Comparison of ENCODE assay signal across 1 cellular context in the genomic region with DNA sequence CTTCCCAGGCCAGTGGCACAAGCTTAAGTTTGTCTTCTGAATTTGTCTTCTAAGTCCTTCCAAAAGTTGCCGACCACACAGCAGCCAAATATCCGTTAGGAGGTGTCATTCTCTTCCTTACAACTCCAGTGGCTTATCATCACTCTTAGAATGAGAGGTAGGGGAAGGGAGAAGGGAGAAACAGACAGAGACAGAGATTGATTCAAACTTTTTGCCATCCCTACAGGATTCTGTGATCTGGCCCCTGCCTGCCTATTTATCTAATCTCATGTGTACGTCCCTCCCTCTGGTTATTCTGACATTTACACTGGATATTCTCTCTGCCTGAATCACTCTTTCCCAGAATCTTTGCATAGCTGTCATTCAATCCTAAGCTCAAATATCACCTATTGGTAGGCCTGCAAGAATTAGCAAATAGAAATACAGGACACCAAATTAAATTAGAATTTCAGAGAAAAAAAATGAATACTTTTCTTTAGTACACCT.
TF ChIP-seq lines count a peak whose summit lies in the region.

No MANE protein-coding gene starts in this region.

TF ChIP-seq in A549, 52 proteins besides CTCF, POLR2A, EP300 and RAD21 (continued from another document):
- TF ChIP-seq, protein P1, sequence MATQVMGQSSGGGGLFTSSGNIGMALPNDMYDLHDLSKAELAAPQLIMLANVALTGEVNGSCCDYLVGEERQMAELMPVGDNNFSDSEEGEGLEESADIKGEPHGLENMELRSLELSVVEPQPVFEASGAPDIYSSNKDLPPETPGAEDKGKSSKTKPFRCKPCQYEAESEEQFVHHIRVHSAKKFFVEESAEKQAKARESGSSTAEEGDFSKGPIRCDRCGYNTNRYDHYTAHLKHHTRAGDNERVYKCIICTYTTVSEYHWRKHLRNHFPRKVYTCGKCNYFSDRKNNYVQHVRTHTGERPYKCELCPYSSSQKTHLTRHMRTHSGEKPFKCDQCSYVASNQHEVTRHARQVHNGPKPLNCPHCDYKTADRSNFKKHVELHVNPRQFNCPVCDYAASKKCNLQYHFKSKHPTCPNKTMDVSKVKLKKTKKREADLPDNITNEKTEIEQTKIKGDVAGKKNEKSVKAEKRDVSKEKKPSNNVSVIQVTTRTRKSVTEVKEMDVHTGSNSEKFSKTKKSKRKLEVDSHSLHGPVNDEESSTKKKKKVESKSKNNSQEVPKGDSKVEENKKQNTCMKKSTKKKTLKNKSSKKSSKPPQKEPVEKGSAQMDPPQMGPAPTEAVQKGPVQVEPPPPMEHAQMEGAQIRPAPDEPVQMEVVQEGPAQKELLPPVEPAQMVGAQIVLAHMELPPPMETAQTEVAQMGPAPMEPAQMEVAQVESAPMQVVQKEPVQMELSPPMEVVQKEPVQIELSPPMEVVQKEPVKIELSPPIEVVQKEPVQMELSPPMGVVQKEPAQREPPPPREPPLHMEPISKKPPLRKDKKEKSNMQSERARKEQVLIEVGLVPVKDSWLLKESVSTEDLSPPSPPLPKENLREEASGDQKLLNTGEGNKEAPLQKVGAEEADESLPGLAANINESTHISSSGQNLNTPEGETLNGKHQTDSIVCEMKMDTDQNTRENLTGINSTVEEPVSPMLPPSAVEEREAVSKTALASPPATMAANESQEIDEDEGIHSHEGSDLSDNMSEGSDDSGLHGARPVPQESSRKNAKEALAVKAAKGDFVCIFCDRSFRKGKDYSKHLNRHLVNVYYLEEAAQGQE (IDR thresholded peaks at IDR 0.05), result no peak
- TF ChIP-seq FOSL2 (IDR thresholded peaks at IDR 0.05), result no peak
- TF ChIP-seq FOSL2 (CRISPR knock-in tag; IDR thresholded peaks at IDR 0.05), result no peak
- no peak for TF ChIP-seq NFE2L2 (conservative IDR thresholded peaks at IDR 0.05; ENCODE audit: low read length)
- no peak for TF ChIP-seq RARB (CRISPR knock-in tag; IDR thresholded peaks at IDR 0.05)
- no peak for TF ChIP-seq RFX5 (IDR thresholded peaks at IDR 0.05)
- TF ChIP-seq RNF2 (IDR thresholded peaks at IDR 0.05; ENCODE audit: borderline replicate concordance, low read depth), result no peak
- no peak for TF ChIP-seq MAZ (IDR thresholded peaks at IDR 0.05; ENCODE audit: borderline replicate concordance, low read depth, low read length)
- TF ChIP-seq EHF (CRISPR knock-in tag; IDR thresholded peaks at IDR 0.05), result no peak
- no peak for TF ChIP-seq BHLHE40 (IDR thresholded peaks at IDR 0.05; ENCODE audit: low read depth, low read length)
- TF ChIP-seq SMC3 (IDR thresholded peaks at IDR 0.05), result no peak
- TF ChIP-seq CBX2 (IDR thresholded peaks at IDR 0.05; ENCODE audit: borderline replicate concordance, low read depth), result no peak
- TF ChIP-seq FOSB (CRISPR knock-in tag; IDR thresholded peaks at IDR 0.05), result no peak
- TF ChIP-seq, protein P2, sequence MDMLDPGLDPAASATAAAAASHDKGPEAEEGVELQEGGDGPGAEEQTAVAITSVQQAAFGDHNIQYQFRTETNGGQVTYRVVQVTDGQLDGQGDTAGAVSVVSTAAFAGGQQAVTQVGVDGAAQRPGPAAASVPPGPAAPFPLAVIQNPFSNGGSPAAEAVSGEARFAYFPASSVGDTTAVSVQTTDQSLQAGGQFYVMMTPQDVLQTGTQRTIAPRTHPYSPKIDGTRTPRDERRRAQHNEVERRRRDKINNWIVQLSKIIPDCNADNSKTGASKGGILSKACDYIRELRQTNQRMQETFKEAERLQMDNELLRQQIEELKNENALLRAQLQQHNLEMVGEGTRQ (IDR thresholded peaks at IDR 0.05), result no peak
- no peak for TF ChIP-seq HES2 (IDR thresholded peaks at IDR 0.05)
- TF ChIP-seq CEBPB (IDR thresholded peaks at IDR 0.05), result no peak
- TF ChIP-seq HOXB13 (CRISPR knock-in tag; IDR thresholded peaks at IDR 0.05; ENCODE audit: low read depth), result no peak
- no peak for TF ChIP-seq CHD2 (IDR thresholded peaks at IDR 0.05; ENCODE audit: low read length, partially characterized antibody)
